In the genomic region with DNA sequence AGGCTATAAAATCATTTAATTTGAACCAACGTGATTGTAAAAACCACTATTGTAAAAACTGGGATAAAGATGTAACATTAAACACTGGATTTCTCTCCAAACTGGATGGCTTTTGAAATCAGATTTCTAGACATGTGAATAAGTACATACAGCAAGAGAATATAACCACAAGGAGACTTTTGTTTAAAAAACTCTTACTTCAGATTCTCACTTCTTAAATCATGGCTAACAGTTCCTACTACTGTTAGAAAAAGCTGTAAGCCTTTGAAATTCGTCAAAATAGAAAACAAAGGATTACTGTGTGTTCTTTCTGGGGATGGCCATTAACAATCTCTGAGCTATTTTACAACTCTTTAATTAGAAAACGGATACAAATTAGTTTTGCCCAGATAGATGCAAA, we compare ENCODE assay signal across 1 cellular context.
TF ChIP-seq lines count a peak whose summit lies in the region.

No MANE protein-coding gene starts in this region.

TF ChIP-seq in IMR-90, 13 proteins besides CTCF, POLR2A, EP300 and RAD21 (continued from another document):
- TF ChIP-seq, protein P1, sequence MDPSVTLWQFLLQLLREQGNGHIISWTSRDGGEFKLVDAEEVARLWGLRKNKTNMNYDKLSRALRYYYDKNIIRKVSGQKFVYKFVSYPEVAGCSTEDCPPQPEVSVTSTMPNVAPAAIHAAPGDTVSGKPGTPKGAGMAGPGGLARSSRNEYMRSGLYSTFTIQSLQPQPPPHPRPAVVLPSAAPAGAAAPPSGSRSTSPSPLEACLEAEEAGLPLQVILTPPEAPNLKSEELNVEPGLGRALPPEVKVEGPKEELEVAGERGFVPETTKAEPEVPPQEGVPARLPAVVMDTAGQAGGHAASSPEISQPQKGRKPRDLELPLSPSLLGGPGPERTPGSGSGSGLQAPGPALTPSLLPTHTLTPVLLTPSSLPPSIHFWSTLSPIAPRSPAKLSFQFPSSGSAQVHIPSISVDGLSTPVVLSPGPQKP (IDR thresholded peaks at IDR 0.05; ENCODE audit: borderline replicate concordance, low read depth, low read length) = no peak
- no peak for TF ChIP-seq SMC3 (IDR thresholded peaks at IDR 0.05; ENCODE audit: low read depth, low read length)
- TF ChIP-seq RCOR1 (IDR thresholded peaks at IDR 0.05; ENCODE audit: insufficient replicate concordance, low read length) = no peak
- TF ChIP-seq MXI1 (IDR thresholded peaks at IDR 0.05; ENCODE audit: borderline replicate concordance, low read depth, low read length) = no peak
- TF ChIP-seq, protein P2, sequence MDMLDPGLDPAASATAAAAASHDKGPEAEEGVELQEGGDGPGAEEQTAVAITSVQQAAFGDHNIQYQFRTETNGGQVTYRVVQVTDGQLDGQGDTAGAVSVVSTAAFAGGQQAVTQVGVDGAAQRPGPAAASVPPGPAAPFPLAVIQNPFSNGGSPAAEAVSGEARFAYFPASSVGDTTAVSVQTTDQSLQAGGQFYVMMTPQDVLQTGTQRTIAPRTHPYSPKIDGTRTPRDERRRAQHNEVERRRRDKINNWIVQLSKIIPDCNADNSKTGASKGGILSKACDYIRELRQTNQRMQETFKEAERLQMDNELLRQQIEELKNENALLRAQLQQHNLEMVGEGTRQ (IDR thresholded peaks at IDR 0.05; ENCODE audit: low read depth, low read length) = no peak
- no peak for TF ChIP-seq MAZ (IDR thresholded peaks at IDR 0.05; ENCODE audit: borderline replicate concordance, low read depth, low read length)
- no peak for TF ChIP-seq BHLHE40 (IDR thresholded peaks at IDR 0.05; ENCODE audit: low read depth, low read length)
- TF ChIP-seq MAFK (IDR thresholded peaks at IDR 0.05; ENCODE audit: low read depth, low read length) = no peak
- TF ChIP-seq FOS (IDR thresholded peaks at IDR 0.05; ENCODE audit: low read depth, low read length) = no peak
- TF ChIP-seq CHD1 (IDR thresholded peaks at IDR 0.05; ENCODE audit: low read depth, low read length) = no peak
TF ChIP-seq in IMR-90: peak in this region for 0.
